In genomic region chr2:229230215-229230614, GRCh38 we compare ENCODE assay signal across 19 cellular contexts. TPM values are rescaled to one million over a fixed set of nuclear protein-coding genes. Genes with fewer than 3 reads are reported as not detected.
"Had no signal": no experiment of that assay in that cellular context is flagged by ENCODE, and none has a peak within 500 bp of the region (broad histone marks: within the 10 kb centered on the region; RNA-seq: fewer than 3 reads in every experiment).

No MANE protein-coding gene starts in this region.

- ATAC-seq: activated CD8-positive, alpha-beta T cell treated with anti-CD3 and anti-CD28 coated beads for 36 hours; activated T-cell treated with anti-CD3 and anti-CD28 coated beads, Interleukin-2, amount 50 U/mL, for 4 hours; effector memory CD8-positive, alpha-beta T cell; naive thymus-derived CD8-positive, alpha-beta T cell had no signal

- H3K27me3 ChIP-seq: ovary, thyroid gland had no signal

- H3K36me3 ChIP-seq: ovary, thyroid gland had no signal

- H3K9me3 Mint-ChIP-seq: activated CD4-positive, alpha-beta T cell treated with anti-CD3 and anti-CD28 coated beads, Interleukin-2, amount 10 ng/mL, durations not matched to agents 24 days and 14 days; activated CD8-positive, alpha-beta T cell treated with anti-CD3 and anti-CD28 coated beads for 36 hours; activated T-cell treated with anti-CD3 and anti-CD28 coated beads, Interleukin-2, amount 50 U/mL, for 4 hours had no signal

- H3K4me1 ChIP-seq: psoas muscle, thyroid gland had no signal

- H3K4me3 ChIP-seq: ovary, psoas muscle, thyroid gland had no signal

- H3K27ac ChIP-seq: psoas muscle, thyroid gland had no signal

- H3K4me1 Mint-ChIP-seq: activated CD4-positive, alpha-beta T cell treated with anti-CD3 and anti-CD28 coated beads, Interleukin-2, amount 10 ng/mL, durations not matched to agents 24 days and 14 days; naive thymus-derived CD8-positive, alpha-beta T cell had no signal

- H3K4me3 Mint-ChIP-seq: activated CD4-positive, alpha-beta T cell treated with anti-CD3 and anti-CD28 coated beads, Interleukin-2, amount 10 ng/mL, durations not matched to agents 24 days and 14 days; activated CD8-positive, alpha-beta T cell treated with anti-CD3 and anti-CD28 coated beads for 36 hours; activated T-cell treated with anti-CD3 and anti-CD28 coated beads, Interleukin-2, amount 50 U/mL, for 4 hours; effector memory CD8-positive, alpha-beta T cell; naive thymus-derived CD8-positive, alpha-beta T cell had no signal

- DNase-seq: activated CD4-positive, alpha-beta T cell treated with anti-CD3 and anti-CD28 coated beads, Interleukin-2, amount 10 ng/mL, durations not matched to agents 24 days and 14 days; activated CD8-positive, alpha-beta T cell treated with anti-CD3 and anti-CD28 coated beads for 36 hours; activated effector memory CD4-positive, alpha-beta T cell treated with Interleukin-2 at 50 U/mL for 16 hours; activated naive CD4-positive, alpha-beta T cell treated with anti-CD3 and anti-CD28 coated beads, Interleukin-2, amount 50 U/mL, for 16 hours; activated T-cell treated with anti-CD3 and anti-CD28 coated beads, Interleukin-2, amount 50 U/mL, for 4 hours; dermis blood vessel endothelial cell; effector memory CD8-positive, alpha-beta T cell; foreskin melanocyte; kidney; mesendoderm; naive thymus-derived CD8-positive, alpha-beta T cell; stimulated activated CD4-positive, alpha-beta T cell treated with anti-CD3 and anti-CD28 coated beads, Interleukin-12 subunit alpha, Interleukin-12 subunit beta, amount 100 ng/mL, for 4 hours; stimulated activated CD4-positive, alpha-beta T cell treated with anti-CD3 and anti-CD28 coated beads, Interleukin-1b, Interleukin-23, amount 100 ng/mL, for 48 hours; stimulated activated CD8-positive, alpha-beta memory T cell treated with anti-CD3 and anti-CD28 coated beads, Interleukin-4, amount 100 ng/mL, for 48 hours; stimulated activated naive CD4-positive, alpha-beta T cell treated with Interleukin-2 at 50 U/mL for 16 hours; thyroid gland had no signal

- H3K27me3 Mint-ChIP-seq: activated CD4-positive, alpha-beta T cell treated with anti-CD3 and anti-CD28 coated beads, Interleukin-2, amount 10 ng/mL, durations not matched to agents 24 days and 14 days; effector memory CD8-positive, alpha-beta T cell had no signal

- H3K27ac Mint-ChIP-seq: activated CD4-positive, alpha-beta T cell treated with anti-CD3 and anti-CD28 coated beads, Interleukin-2, amount 10 ng/mL, durations not matched to agents 24 days and 14 days; activated CD8-positive, alpha-beta T cell treated with anti-CD3 and anti-CD28 coated beads for 36 hours; effector memory CD8-positive, alpha-beta T cell; naive thymus-derived CD8-positive, alpha-beta T cell had no signal

- H3K9me3 ChIP-seq: ovary, psoas muscle, thyroid gland had no signal

- H3K36me3 Mint-ChIP-seq: naive thymus-derived CD8-positive, alpha-beta T cell had no signal

RNA-seq across cellular contexts. Expression of gene PID1, which starts 40.9 kb away (rescaled TPM):
- total RNA-seq: activated CD4-positive, alpha-beta T cell treated with anti-CD3 and anti-CD28 coated beads, Interleukin-2, amount 10 ng/mL, durations not matched to agents 24 days and 14 days; activated CD8-positive, alpha-beta T cell treated with anti-CD3 and anti-CD28 coated beads for 36 hours; T-helper 1 cell treated with Interleukin-12 subunit alpha and Interleukin-12 subunit beta and Interleukin-4 antibody, amounts not matched to agents 30 ng/mL and 1 ng/mL, for 36 hours had no signal
